6 cellular contexts compared by ENCODE assay signal in genomic region chr1:76543495-76543894, GRCh38.
"Had no signal": no experiment of that assay in that cellular context is flagged by ENCODE, and none has a peak within 500 bp of the region (broad histone marks: within the 10 kb centered on the region; RNA-seq: fewer than 3 reads in every experiment).

No MANE protein-coding gene starts in this region.

- H3K27ac Mint-ChIP-seq: HFFc6, IgD-negative memory B cell had no signal

- DNase-seq: GOT3, H7, HFFc6, KBM-7 had no signal

- H3K27me3 Mint-ChIP-seq: IgD-negative memory B cell had no signal

- FAIRE-seq: HepG2 had no signal

- H3K4me3 Mint-ChIP-seq: HFFc6, IgD-negative memory B cell had no signal
